In the genomic region with DNA sequence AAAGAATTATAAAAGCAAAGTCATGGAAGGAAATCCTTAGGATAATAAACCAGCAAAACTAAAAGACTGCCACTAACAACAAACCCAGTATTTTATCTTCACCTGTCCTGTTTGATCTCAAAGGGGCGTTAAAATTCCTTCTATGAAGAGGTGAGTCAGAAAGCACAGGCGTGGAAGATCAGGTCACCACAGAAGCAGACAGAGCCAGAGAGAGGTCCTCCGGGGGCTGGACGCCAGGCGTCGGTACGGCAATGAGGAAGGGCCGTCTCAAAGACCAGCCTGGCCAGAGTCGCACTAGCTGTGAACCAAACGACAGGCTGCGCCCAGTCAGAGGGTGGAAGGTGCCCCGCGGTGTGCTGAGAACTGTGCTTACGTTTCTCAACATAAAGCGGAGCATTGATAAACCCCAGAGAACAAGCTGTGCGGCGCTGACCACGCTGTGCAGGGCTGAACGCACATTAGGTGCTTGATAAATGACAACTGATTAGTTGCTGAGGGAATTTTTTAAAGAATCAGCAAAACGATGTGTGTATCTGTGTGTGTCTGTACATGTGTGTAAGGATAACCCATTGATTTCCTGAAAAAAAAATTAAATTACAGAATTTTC, we compare ENCODE assay signal across 25 cellular contexts.
"Had no signal": no experiment of that assay in that cellular context is flagged by ENCODE, and none has a peak within 500 bp of the region (broad histone marks: within the 10 kb centered on the region; RNA-seq: fewer than 3 reads in every experiment).

No MANE protein-coding gene starts in this region.

- H3K9me3 ChIP-seq: colonic mucosa, gastroesophageal sphincter, heart left ventricle, left lung, lower lobe of right lung, mucosa of descending colon had no signal

- H3K4me1 ChIP-seq: colonic mucosa, foreskin keratinocyte, gastroesophageal sphincter, heart left ventricle, left lung, lower lobe of right lung had no signal

- H3K4me3 ChIP-seq: colonic mucosa, gastroesophageal sphincter, heart left ventricle, hepatocyte, left lung, lower lobe of right lung, mucosa of descending colon had no signal

- H3K27me3 ChIP-seq: colonic mucosa, foreskin keratinocyte, hepatocyte, left lung had no signal

- ATAC-seq: effector memory CD8-positive, alpha-beta T cell; esophagus mucosa; foreskin keratinocyte; gastroesophageal sphincter; heart left ventricle; left lung; left ventricle myocardium superior; lower lobe of right lung; mucosa of descending colon; naive thymus-derived CD8-positive, alpha-beta T cell had no signal

- FAIRE-seq: endometrium, frontal cortex, keratinocyte had no signal

- H3K79me2 ChIP-seq: hepatocyte had no signal

- H2AFZ ChIP-seq: hepatocyte had no signal

- DNase-seq: colonic mucosa; cortex of kidney; effector CD8-positive, alpha-beta T cell; effector memory CD8-positive, alpha-beta T cell; endodermal cell; erythroblast; foreskin keratinocyte; heart left ventricle; hypothalamus; immature natural killer cell; left cardiac atrium; left lung; left ventricle myocardium superior; lower lobe of right lung; mesenchymal stem cell; mucosa of descending colon; naive B cell; naive thymus-derived CD8-positive, alpha-beta T cell had no signal

- H3K27ac ChIP-seq: colonic mucosa, epithelial cell of prostate, foreskin keratinocyte, gastroesophageal sphincter, heart left ventricle, hepatocyte, left lung, lower lobe of right lung had no signal

- H3K36me3 ChIP-seq: colonic mucosa, gastroesophageal sphincter, heart left ventricle, left lung, lower lobe of right lung had no signal

- H3K4me2 ChIP-seq: hepatocyte had no signal
